Comparison of ENCODE assay signal across 27 cellular contexts in the genomic region with DNA sequence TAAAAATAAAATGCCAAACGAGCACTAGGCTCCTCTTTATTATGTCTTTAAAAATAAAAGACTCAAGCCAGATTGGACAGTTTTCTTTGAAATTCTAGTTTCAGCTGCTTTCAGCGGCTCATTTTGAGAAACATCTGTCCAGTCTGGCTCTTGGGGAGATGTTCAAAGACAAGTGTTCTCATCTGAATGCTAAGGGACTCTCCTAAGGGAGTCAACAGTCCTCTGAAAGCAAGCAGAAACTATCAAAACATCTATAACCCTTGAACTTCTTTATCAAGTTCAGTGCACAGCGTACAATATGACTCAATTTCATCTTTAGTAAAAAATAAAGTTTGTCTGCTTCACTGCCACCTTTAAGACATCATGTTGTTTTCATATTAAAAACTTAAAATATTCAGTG.
"Had no signal": no experiment of that assay in that cellular context is flagged by ENCODE, and none has a peak within 500 bp of the region (broad histone marks: within the 10 kb centered on the region; RNA-seq: fewer than 3 reads in every experiment).

No MANE protein-coding gene starts in this region.

- H3K36me3 Mint-ChIP-seq: activated naive CD8-positive, alpha-beta T cell had no signal

- H3K27me3 Mint-ChIP-seq: activated B cell treated with CpG ODN at 0.5 μM for 24 hours; activated CD8-positive, alpha-beta T cell treated with anti-CD3 and anti-CD28 coated beads for 36 hours; activated T-helper 17 cell treated with anti-CD3 and anti-CD28 coated beads, Interleukin-2, amount 50 U/mL, for 72 hours had no signal

- ATAC-seq: activated CD4-positive, CD25-positive, alpha-beta regulatory T cell treated with anti-CD3 and anti-CD28 coated beads, Interleukin-2, amount 50 U/mL, for 24 hours; activated CD8-positive, alpha-beta T cell treated with anti-CD3 and anti-CD28 coated beads for 36 hours; activated T-cell treated with anti-CD3 and anti-CD28 coated beads, Interleukin-2, amount 50 U/mL, for 4 hours; activated T-helper 17 cell treated with anti-CD3 and anti-CD28 coated beads, Interleukin-2, amount 50 U/mL, for 72 hours; esophagus mucosa; T-helper 17 cell had no signal

- H3K9me3 Mint-ChIP-seq: activated CD8-positive, alpha-beta T cell treated with anti-CD3 and anti-CD28 coated beads for 36 hours; activated T-cell treated with anti-CD3 and anti-CD28 coated beads, Interleukin-2, amount 50 U/mL, for 4 hours had no signal

- H3K27ac Mint-ChIP-seq: activated B cell treated with CpG ODN at 0.5 μM for 24 hours; activated CD8-positive, alpha-beta T cell treated with anti-CD3 and anti-CD28 coated beads for 36 hours; activated naive CD8-positive, alpha-beta T cell; activated T-helper 17 cell treated with anti-CD3 and anti-CD28 coated beads, Interleukin-2, amount 50 U/mL, for 72 hours; T-helper 17 cell; T-helper 2 cell treated with Interferon-gamma antibody and Interleukin-4, amounts not matched to agents 5 μg/mL and 100 μg/mL, for 36 hours had no signal

- H3K4me1 Mint-ChIP-seq: activated B cell treated with CpG ODN at 0.5 μM for 24 hours; activated T-helper 17 cell treated with anti-CD3 and anti-CD28 coated beads, Interleukin-2, amount 50 U/mL, for 72 hours; T-helper 17 cell had no signal

- H3K36me3 ChIP-seq: brain microvascular endothelial cell, WERI-Rb-1 had no signal

- H3K27me3 ChIP-seq: brain microvascular endothelial cell had no signal

- DNase-seq: activated B cell treated with CpG ODN at 0.5 μM for 24 hours; activated CD4-positive, alpha-beta T cell treated with anti-CD3 and anti-CD28 coated beads for 48 hours; activated CD4-positive, alpha-beta T cell treated with anti-CD3 and anti-CD28 coated beads, Interleukin-2, amount 50 U/mL, for 1 hour; activated CD4-positive, alpha-beta T cell treated with anti-CD3 and anti-CD28 coated beads, Interleukin-2, amount 50 U/mL, for 48 hours; activated CD8-positive, alpha-beta memory T cell treated with anti-CD3 and anti-CD28 coated beads for 24 hours; activated CD8-positive, alpha-beta T cell treated with anti-CD3 and anti-CD28 coated beads for 36 hours; activated effector memory CD4-positive, alpha-beta T cell treated with Interleukin-2 at 50 U/mL for 16 hours; activated gamma-delta T cell treated with Interleukin-2 at 50 U/mL for 16 hours; activated naive CD4-positive, alpha-beta T cell treated with anti-CD3 and anti-CD28 coated beads, Interleukin-2, amount 50 U/mL, for 16 hours; activated naive CD4-positive, alpha-beta T cell treated with Interleukin-2 at 50 U/mL for 16 hours; activated T-cell treated with anti-CD3 and anti-CD28 coated beads, Interleukin-2, amount 50 U/mL, for 4 hours; amniotic stem cell; anterior cingulate cortex; brain microvascular endothelial cell; caudate nucleus; cortex of kidney; effector CD8-positive, alpha-beta T cell; glutamatergic neuron; T-helper 1 cell; T-helper 17 cell; T1000; WERI-Rb-1 had no signal

- H3K4me3 Mint-ChIP-seq: activated B cell treated with CpG ODN at 0.5 μM for 24 hours; activated CD8-positive, alpha-beta T cell treated with anti-CD3 and anti-CD28 coated beads for 36 hours; activated naive CD8-positive, alpha-beta T cell; activated T-cell treated with anti-CD3 and anti-CD28 coated beads, Interleukin-2, amount 50 U/mL, for 4 hours; activated T-helper 17 cell treated with anti-CD3 and anti-CD28 coated beads, Interleukin-2, amount 50 U/mL, for 72 hours; T-helper 17 cell; T-helper 2 cell treated with Interferon-gamma antibody and Interleukin-4, amounts not matched to agents 5 μg/mL and 100 μg/mL, for 36 hours had no signal

- H3K27ac ChIP-seq: brain microvascular endothelial cell, WERI-Rb-1 had no signal
